ENCODE assay signal across 13 cellular contexts in the genomic region with DNA sequence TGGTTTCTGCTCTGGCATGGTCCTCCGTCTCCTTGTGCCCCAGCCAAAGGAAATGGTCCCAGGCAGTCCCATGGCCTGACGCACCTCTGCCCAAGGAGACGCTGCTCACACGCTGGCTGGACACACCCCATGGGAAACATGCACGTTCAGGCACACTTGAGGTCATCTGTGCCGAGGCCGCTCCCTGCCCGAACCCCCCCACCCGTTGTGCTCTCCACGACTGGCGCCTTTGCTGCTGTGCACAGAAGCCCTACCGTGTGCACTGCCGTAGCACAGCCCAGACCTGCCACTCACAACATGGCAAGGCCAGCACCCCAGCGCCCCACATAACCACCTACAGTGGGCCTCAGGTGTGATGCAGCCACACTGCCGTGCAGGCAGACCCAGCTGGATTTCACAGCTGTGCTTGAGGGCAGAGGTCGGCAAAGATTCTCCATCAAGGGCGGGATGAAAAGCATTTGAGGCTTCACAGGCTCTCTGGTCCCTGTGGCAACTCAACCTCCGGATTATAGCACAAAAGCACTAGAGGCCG.
"Had no signal": no experiment of that assay in that cellular context is flagged by ENCODE, and none has a peak within 500 bp of the region (broad histone marks: within the 10 kb centered on the region; RNA-seq: fewer than 3 reads in every experiment).

No MANE protein-coding gene starts in this region.

- H3K27ac ChIP-seq: SJCRH30, thoracic aorta, upper lobe of left lung had no signal

- H3K4me3 ChIP-seq: SJCRH30, thoracic aorta, upper lobe of left lung had no signal

- H3K36me3 ChIP-seq: SJCRH30, thoracic aorta, upper lobe of left lung had no signal

- H3K9me3 ChIP-seq: SJCRH30 had no signal

- H3K4me1 ChIP-seq: SJCRH30, upper lobe of left lung had no signal

- ATAC-seq: activated T-helper 17 cell treated with anti-CD3 and anti-CD28 coated beads, Interleukin-2, amount 50 U/mL, for 72 hours; left ventricle myocardium superior had no signal

- DNase-seq: activated CD4-positive, alpha-beta T cell treated with anti-CD3 and anti-CD28 coated beads, Interleukin-2, amount 50 U/mL, for 48 hours; activated naive CD8-positive, alpha-beta T cell treated with anti-CD3 and anti-CD28 coated beads for 36 hours; central memory CD4-positive, alpha-beta T cell; left ventricle myocardium superior; occipital lobe; retina; SJCRH30; stimulated activated CD4-positive, alpha-beta T cell treated with anti-CD3 and anti-CD28 coated beads, Interleukin-4, amount 100 ng/mL, for 1 hour; stimulated activated naive CD4-positive, alpha-beta T cell treated with Interleukin-2 at 50 U/mL for 16 hours; T-helper 1 cell had no signal
